In the genomic region with DNA sequence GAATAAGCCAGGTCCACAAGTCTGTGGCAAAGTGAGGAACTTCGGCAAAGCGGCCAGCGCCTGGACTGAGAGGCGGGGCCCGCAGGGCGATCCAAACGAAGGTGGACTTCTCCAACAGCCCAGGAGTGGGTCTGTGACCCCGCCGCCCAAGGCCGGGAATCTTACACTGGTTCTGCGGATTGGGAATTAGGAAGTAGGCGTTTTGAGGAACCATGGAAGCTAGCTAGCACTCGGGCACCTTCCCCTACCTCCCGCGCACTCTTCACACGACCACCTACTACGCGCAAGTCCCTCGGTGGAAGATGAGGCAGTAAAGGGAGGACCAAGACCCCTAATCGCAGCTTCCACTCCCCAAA, we compare ENCODE assay signal across 6 cellular contexts. TPM values are rescaled to one million over a fixed set of nuclear protein-coding genes. Genes with fewer than 3 reads are reported as not detected.
DNase-seq lines count a peak whose midpoint lies in the region; ATAC-seq and TF ChIP-seq lines count a peak whose summit lies in the region.

No MANE protein-coding gene starts in this region.

- peaks cover 3% of the 10 kb centered on the region for H3K27me3 Mint-ChIP-seq in activated T-helper 1 cell treated with anti-CD3 and anti-CD28 coated beads, Interleukin-12 subunit alpha, Interleukin-12 subunit beta, Interleukin-2, Interleukin-4 antibody, amounts not matched to agents 30 ng/mL and 10 ng/mL and 1 ng/mL, durations not matched to agents 14 hours and 24 hours and 36 hours (ENCODE audit: insufficient read depth)
- no peaks in the 10 kb centered on the region for H3K27me3 Mint-ChIP-seq in memory B cell

- H3K4me3 Mint-ChIP-seq in activated T-helper 1 cell treated with anti-CD3 and anti-CD28 coated beads, Interleukin-12 subunit alpha, Interleukin-12 subunit beta, Interleukin-2, Interleukin-4 antibody, amounts not matched to agents 30 ng/mL and 10 ng/mL and 1 ng/mL, durations not matched to agents 14 hours and 24 hours and 36 hours: peak overlapping the region; percentile 95
- H3K4me3 Mint-ChIP-seq in memory B cell: peak overlapping the region; percentile 92

- no peak overlapping the region for H3K27ac Mint-ChIP-seq in activated T-helper 1 cell treated with anti-CD3 and anti-CD28 coated beads, Interleukin-12 subunit alpha, Interleukin-12 subunit beta, Interleukin-2, Interleukin-4 antibody, amounts not matched to agents 30 ng/mL and 10 ng/mL and 1 ng/mL, durations not matched to agents 14 hours and 24 hours and 36 hours
- no peak overlapping the region for H3K27ac Mint-ChIP-seq in memory B cell

- H3K4me1 Mint-ChIP-seq in activated T-helper 1 cell treated with anti-CD3 and anti-CD28 coated beads, Interleukin-12 subunit alpha, Interleukin-12 subunit beta, Interleukin-2, Interleukin-4 antibody, amounts not matched to agents 30 ng/mL and 10 ng/mL and 1 ng/mL, durations not matched to agents 14 hours and 24 hours and 36 hours (ENCODE audit: low read depth): peaks cover 50% of the 10 kb centered on the region
- H3K4me1 Mint-ChIP-seq in memory B cell: peaks cover 39% of the 10 kb centered on the region

- H3K36me3 Mint-ChIP-seq in activated T-helper 1 cell treated with anti-CD3 and anti-CD28 coated beads, Interleukin-12 subunit alpha, Interleukin-12 subunit beta, Interleukin-2, Interleukin-4 antibody, amounts not matched to agents 30 ng/mL and 10 ng/mL and 1 ng/mL, durations not matched to agents 14 hours and 24 hours and 36 hours (ENCODE audit: low read depth): peaks cover 32% of the 10 kb centered on the region
- peaks cover 17% of the 10 kb centered on the region for H3K36me3 Mint-ChIP-seq in memory B cell

- intact Hi-C loops in activated T-helper 1 cell treated with anti-CD3 and anti-CD28 coated beads, Interleukin-12 subunit alpha, Interleukin-12 subunit beta, Interleukin-2, Interleukin-4 antibody, amounts not matched to agents 30 ng/mL and 10 ng/mL and 1 ng/mL, durations not matched to agents 14 hours and 24 hours and 36 hours (cut with micrococcal nuclease): loop anchor here (1.0 to 10.0 kb wide), 6 partner anchors 194 to 1150 kb away; a partner anchor contains a TSS

- no peak for ATAC-seq in memory B cell (ENCODE audit: low read depth)

- no peak for TF ChIP-seq CTCF in C4-2B (conservative IDR thresholded peaks at IDR 0.05)

- DNase-seq in activated T-helper 1 cell treated with anti-CD3 and anti-CD28 coated beads, Interleukin-12 subunit alpha, Interleukin-12 subunit beta, Interleukin-2, Interleukin-4 antibody, amounts not matched to agents 30 ng/mL and 10 ng/mL and 1 ng/mL, durations not matched to agents 14 hours and 24 hours and 36 hours (ENCODE audit: low spot score): no peak
- DNase-seq in memory B cell (ENCODE audit: low spot score in 2 of 2): no peak
- DNase-seq in GOT3 (lab: John Stamatoyannopoulos, UW): no peak
- no peak for DNase-seq in dedifferentiated amniotic fluid mesenchymal stem cell (ENCODE audit: extremely low spot score)
- DNase-seq in OCI-M2 (lab: John Stamatoyannopoulos, UW; ENCODE audit: unreplicated experiment): no peak

- no peaks in the 10 kb centered on the region for H3K9me3 Mint-ChIP-seq in activated T-helper 1 cell treated with anti-CD3 and anti-CD28 coated beads, Interleukin-12 subunit alpha, Interleukin-12 subunit beta, Interleukin-2, Interleukin-4 antibody, amounts not matched to agents 30 ng/mL and 10 ng/mL and 1 ng/mL, durations not matched to agents 14 hours and 24 hours and 36 hours
- H3K9me3 Mint-ChIP-seq in memory B cell: no peaks in the 10 kb centered on the region

- peak overlapping the region; percentile 95 for H3K27ac ChIP-seq in C4-2B

RNA-seq across cellular contexts. Expression of a gene that starts 0.6 kb away (rescaled TPM):
- total RNA-seq in activated T-helper 1 cell treated with anti-CD3 and anti-CD28 coated beads, Interleukin-12 subunit alpha, Interleukin-12 subunit beta, Interleukin-2, Interleukin-4 antibody, amounts not matched to agents 30 ng/mL and 10 ng/mL and 1 ng/mL, durations not matched to agents 14 hours and 24 hours and 36 hours: 122 and 128 TPM in 2 replicates

RNA-seq across cellular contexts. Expression of a gene that starts 2.2 kb away (rescaled TPM):
- 16.8 and 17.4 TPM in 2 replicates for total RNA-seq in activated T-helper 1 cell treated with anti-CD3 and anti-CD28 coated beads, Interleukin-12 subunit alpha, Interleukin-12 subunit beta, Interleukin-2, Interleukin-4 antibody, amounts not matched to agents 30 ng/mL and 10 ng/mL and 1 ng/mL, durations not matched to agents 14 hours and 24 hours and 36 hours

RNA-seq across cellular contexts. Expression of a gene that starts 5.9 kb away (rescaled TPM):
- total RNA-seq in activated T-helper 1 cell treated with anti-CD3 and anti-CD28 coated beads, Interleukin-12 subunit alpha, Interleukin-12 subunit beta, Interleukin-2, Interleukin-4 antibody, amounts not matched to agents 30 ng/mL and 10 ng/mL and 1 ng/mL, durations not matched to agents 14 hours and 24 hours and 36 hours: 0.93 and 1.4 TPM in 2 replicates

RNA-seq across cellular contexts. Expression of a gene that starts 30.3 kb away (rescaled TPM):
- not detected in 2 replicates for total RNA-seq in activated T-helper 1 cell treated with anti-CD3 and anti-CD28 coated beads, Interleukin-12 subunit alpha, Interleukin-12 subunit beta, Interleukin-2, Interleukin-4 antibody, amounts not matched to agents 30 ng/mL and 10 ng/mL and 1 ng/mL, durations not matched to agents 14 hours and 24 hours and 36 hours
